ENCODE assay signal across 1 cellular context in the genomic region with DNA sequence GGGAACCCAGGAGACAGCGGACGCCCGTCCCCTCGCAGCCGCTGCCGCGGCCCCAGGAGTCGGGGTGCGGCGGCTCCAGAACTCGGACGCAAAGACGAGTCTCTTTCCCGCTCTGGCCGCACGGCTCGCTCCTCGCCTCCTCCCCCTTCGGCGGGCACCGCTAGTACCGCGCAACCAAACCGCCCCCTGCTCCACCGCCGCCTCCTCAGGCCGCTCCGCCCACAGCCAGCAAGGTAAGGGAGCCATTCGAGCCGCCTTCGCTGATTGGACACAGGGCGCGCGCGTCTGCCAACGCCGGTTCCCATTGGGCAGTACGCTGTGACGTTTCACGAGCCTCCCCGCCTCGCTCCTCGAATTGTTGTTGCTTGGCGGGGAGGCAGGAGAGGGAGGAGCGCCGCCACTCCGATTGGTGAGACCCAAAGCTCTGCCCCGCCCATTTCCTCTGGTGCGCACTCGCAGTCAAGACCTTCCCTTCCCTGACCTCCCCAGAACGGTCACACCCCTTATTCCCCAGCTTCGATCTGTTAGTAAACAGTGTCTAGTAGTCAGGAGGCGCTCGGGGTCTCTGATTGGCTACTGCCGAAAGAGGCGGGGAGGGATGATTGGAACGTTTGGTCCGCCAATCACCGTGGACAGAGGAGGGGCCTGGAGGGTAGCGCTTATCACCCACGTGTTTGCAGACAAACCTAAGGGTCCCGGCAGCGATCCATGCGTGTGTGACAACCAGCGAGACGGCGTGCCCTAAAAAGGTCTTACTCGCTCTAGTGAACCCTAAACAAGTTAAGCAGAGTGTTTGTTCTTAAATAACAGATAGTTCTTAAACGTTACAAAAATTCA.
TF ChIP-seq lines count a peak whose summit lies in the region.

Gene RPS6KA5, minus strand, starts transcription at position 170 of the 837 bp plus-strand sequence. CDS start 207 bp downstream, outside the sequence.

TF ChIP-seq in HEK293, 187 proteins besides CTCF, POLR2A, EP300 and RAD21 (continued from another document and continues in another):
- peak; percentile 99 for TF ChIP-seq HIC1 (tag by site-specific recombination; IDR thresholded peaks at IDR 0.05)
- TF ChIP-seq MEIS1 (CRISPR knock-in tag; IDR thresholded peaks at IDR 0.05; ENCODE audit: borderline replicate concordance): no peak
- no peak for TF ChIP-seq ZNF114 (tag by site-specific recombination; IDR thresholded peaks at IDR 0.05)
- TF ChIP-seq YY2 (tag by site-specific recombination; IDR thresholded peaks at IDR 0.05): peak; percentile 50; the same call in 1 of the 2 replicates
- TF ChIP-seq ZNF404 (tag by site-specific recombination; IDR thresholded peaks at IDR 0.05): no peak
- TF ChIP-seq PBX3 (CRISPR knock-in tag; IDR thresholded peaks at IDR 0.05): 0 out of 2 replicates have a peak, but pooled peaks have one; percentile 68
- no peak for TF ChIP-seq ZNF423 (tag by site-specific recombination; IDR thresholded peaks at IDR 0.05)
- TF ChIP-seq HOXD13 (CRISPR knock-in tag; IDR thresholded peaks at IDR 0.05; ENCODE audit: borderline replicate concordance): no peak
- TF ChIP-seq ZFP41 (tag by site-specific recombination; IDR thresholded peaks at IDR 0.05; ENCODE audit: borderline replicate concordance): no peak
- no peak for TF ChIP-seq ZNF658 (tag by site-specific recombination; IDR thresholded peaks at IDR 0.05)
- TF ChIP-seq ZNF510 (tag by site-specific recombination; IDR thresholded peaks at IDR 0.05; ENCODE audit: insufficient replicate concordance): no peak
- no peak for TF ChIP-seq ZNF292 (tag by site-specific recombination; IDR thresholded peaks at IDR 0.05; ENCODE audit: borderline replicate concordance, low read depth)
- peak; percentile 42; the same call in 1 of the 2 replicates for TF ChIP-seq ZEB2 (tag by site-specific recombination; IDR thresholded peaks at IDR 0.05)
- no peak for TF ChIP-seq ZNF274 (IDR thresholded peaks at IDR 0.05; ENCODE audit: low read length)
- no peak for TF ChIP-seq ZNF274 (tag by site-specific recombination; IDR thresholded peaks at IDR 0.05; ENCODE audit: borderline replicate concordance)
- TF ChIP-seq, protein P1, sequence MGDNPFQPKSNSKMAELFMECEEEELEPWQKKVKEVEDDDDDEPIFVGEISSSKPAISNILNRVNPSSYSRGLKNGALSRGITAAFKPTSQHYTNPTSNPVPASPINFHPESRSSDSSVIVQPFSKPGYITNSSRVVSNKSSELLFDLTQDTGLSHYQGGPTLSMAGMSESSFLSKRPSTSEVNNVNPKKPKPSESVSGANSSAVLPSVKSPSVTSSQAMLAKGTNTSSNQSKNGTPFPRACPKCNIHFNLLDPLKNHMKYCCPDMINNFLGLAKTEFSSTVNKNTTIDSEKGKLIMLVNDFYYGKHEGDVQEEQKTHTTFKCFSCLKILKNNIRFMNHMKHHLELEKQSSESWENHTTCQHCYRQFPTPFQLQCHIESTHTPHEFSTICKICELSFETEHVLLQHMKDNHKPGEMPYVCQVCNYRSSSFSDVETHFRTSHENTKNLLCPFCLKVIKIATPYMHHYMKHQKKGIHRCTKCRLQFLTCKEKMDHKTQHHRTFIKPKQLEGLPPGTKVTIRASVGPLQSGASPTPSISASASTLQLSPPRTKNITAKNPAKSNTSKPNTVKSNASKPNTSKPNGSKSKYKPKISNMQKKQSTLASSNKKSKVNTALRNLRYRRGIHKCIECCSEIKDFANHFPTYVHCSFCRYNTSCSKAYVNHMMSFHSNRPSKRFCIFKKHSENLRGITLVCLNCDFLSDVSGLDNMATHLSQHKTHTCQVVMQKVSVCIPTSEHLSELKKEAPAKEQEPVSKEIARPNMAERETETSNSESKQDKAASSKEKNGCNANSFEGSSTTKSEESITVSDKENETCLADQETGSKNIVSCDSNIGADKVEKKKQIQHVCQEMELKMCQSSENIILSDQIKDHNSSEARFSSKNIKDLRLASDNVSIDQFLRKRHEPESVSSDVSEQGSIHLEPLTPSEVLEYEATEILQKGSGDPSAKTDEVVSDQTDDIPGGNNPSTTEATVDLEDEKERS (tag by site-specific recombination; IDR thresholded peaks at IDR 0.05): no peak
- TF ChIP-seq, protein P2, sequence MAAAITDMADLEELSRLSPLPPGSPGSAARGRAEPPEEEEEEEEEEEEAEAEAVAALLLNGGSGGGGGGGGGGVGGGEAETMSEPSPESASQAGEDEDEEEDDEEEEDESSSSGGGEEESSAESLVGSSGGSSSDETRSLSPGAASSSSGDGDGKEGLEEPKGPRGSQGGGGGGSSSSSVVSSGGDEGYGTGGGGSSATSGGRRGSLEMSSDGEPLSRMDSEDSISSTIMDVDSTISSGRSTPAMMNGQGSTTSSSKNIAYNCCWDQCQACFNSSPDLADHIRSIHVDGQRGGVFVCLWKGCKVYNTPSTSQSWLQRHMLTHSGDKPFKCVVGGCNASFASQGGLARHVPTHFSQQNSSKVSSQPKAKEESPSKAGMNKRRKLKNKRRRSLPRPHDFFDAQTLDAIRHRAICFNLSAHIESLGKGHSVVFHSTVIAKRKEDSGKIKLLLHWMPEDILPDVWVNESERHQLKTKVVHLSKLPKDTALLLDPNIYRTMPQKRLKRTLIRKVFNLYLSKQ (tag by site-specific recombination; IDR thresholded peaks at IDR 0.05; ENCODE audit: borderline replicate concordance): no peak
- TF ChIP-seq ZNF280C (tag by site-specific recombination; IDR thresholded peaks at IDR 0.05): no peak
- TF ChIP-seq ZNF623 (tag by site-specific recombination; IDR thresholded peaks at IDR 0.05): no peak
- TF ChIP-seq ZNF660 (tag by site-specific recombination; IDR thresholded peaks at IDR 0.05): peak; percentile 69; the same call in 1 of the 2 replicates
- no peak for TF ChIP-seq MZF1 (tag by site-specific recombination; IDR thresholded peaks at IDR 0.05; ENCODE audit: borderline replicate concordance)
- peak; percentile 89 for TF ChIP-seq ZNF580 (tag by site-specific recombination; IDR thresholded peaks at IDR 0.05)
- no peak for TF ChIP-seq ZFP3 (tag by site-specific recombination; IDR thresholded peaks at IDR 0.05; ENCODE audit: low read depth)
- no peak for TF ChIP-seq ZNF18 (tag by site-specific recombination; IDR thresholded peaks at IDR 0.05)
- TF ChIP-seq ZNF416 (tag by site-specific recombination; IDR thresholded peaks at IDR 0.05): no peak
- no peak for TF ChIP-seq ZNF223 (tag by site-specific recombination; IDR thresholded peaks at IDR 0.05)
- no peak for TF ChIP-seq GFI1B (tag by site-specific recombination; IDR thresholded peaks at IDR 0.05)
- TF ChIP-seq ZNF155 (tag by site-specific recombination; IDR thresholded peaks at IDR 0.05): no peak
- TF ChIP-seq, protein P3, sequence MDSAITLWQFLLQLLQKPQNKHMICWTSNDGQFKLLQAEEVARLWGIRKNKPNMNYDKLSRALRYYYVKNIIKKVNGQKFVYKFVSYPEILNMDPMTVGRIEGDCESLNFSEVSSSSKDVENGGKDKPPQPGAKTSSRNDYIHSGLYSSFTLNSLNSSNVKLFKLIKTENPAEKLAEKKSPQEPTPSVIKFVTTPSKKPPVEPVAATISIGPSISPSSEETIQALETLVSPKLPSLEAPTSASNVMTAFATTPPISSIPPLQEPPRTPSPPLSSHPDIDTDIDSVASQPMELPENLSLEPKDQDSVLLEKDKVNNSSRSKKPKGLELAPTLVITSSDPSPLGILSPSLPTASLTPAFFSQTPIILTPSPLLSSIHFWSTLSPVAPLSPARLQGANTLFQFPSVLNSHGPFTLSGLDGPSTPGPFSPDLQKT (IDR thresholded peaks at IDR 0.05; ENCODE audit: borderline replicate concordance, low read depth, low read length): no peak
- TF ChIP-seq ZNF501 (tag by site-specific recombination; IDR thresholded peaks at IDR 0.05): peak; percentile 80
- no peak for TF ChIP-seq ZNF549 (tag by site-specific recombination; IDR thresholded peaks at IDR 0.05)
- TF ChIP-seq ZNF776 (tag by site-specific recombination; IDR thresholded peaks at IDR 0.05; ENCODE audit: borderline replicate concordance): no peak
- peak; percentile 74; the same call in 1 of the 2 replicates for TF ChIP-seq ZSCAN30 (tag by site-specific recombination; IDR thresholded peaks at IDR 0.05)
- TF ChIP-seq ZFP37 (tag by site-specific recombination; IDR thresholded peaks at IDR 0.05): no peak; the same call in 1 of the 2 replicates
- TF ChIP-seq ZNF266 (tag by site-specific recombination; IDR thresholded peaks at IDR 0.05; ENCODE audit: low read depth): no peak
- TF ChIP-seq, protein P4, sequence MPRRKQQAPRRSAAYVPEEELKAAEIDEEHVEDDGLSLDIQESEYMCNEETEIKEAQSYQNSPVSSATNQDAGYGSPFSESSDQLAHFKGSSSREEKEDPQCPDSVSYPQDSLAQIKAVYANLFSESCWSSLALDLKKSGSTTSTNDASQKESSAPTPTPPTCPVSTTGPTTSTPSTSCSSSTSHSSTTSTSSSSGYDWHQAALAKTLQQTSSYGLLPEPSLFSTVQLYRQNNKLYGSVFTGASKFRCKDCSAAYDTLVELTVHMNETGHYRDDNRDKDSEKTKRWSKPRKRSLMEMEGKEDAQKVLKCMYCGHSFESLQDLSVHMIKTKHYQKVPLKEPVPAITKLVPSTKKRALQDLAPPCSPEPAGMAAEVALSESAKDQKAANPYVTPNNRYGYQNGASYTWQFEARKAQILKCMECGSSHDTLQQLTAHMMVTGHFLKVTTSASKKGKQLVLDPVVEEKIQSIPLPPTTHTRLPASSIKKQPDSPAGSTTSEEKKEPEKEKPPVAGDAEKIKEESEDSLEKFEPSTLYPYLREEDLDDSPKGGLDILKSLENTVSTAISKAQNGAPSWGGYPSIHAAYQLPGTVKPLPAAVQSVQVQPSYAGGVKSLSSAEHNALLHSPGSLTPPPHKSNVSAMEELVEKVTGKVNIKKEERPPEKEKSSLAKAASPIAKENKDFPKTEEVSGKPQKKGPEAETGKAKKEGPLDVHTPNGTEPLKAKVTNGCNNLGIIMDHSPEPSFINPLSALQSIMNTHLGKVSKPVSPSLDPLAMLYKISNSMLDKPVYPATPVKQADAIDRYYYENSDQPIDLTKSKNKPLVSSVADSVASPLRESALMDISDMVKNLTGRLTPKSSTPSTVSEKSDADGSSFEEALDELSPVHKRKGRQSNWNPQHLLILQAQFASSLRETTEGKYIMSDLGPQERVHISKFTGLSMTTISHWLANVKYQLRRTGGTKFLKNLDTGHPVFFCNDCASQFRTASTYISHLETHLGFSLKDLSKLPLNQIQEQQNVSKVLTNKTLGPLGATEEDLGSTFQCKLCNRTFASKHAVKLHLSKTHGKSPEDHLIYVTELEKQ (tag by site-specific recombination; IDR thresholded peaks at IDR 0.05; ENCODE audit: borderline replicate concordance): no peak
- no peak for TF ChIP-seq ZNF521 (tag by site-specific recombination; IDR thresholded peaks at IDR 0.05)
- TF ChIP-seq ZNF629 (tag by site-specific recombination; IDR thresholded peaks at IDR 0.05): peak; percentile 94
- peak; percentile 50; the same call in 1 of the 2 replicates for TF ChIP-seq KLF7 (tag by site-specific recombination; IDR thresholded peaks at IDR 0.05; ENCODE audit: borderline replicate concordance)
